In the genomic region with DNA sequence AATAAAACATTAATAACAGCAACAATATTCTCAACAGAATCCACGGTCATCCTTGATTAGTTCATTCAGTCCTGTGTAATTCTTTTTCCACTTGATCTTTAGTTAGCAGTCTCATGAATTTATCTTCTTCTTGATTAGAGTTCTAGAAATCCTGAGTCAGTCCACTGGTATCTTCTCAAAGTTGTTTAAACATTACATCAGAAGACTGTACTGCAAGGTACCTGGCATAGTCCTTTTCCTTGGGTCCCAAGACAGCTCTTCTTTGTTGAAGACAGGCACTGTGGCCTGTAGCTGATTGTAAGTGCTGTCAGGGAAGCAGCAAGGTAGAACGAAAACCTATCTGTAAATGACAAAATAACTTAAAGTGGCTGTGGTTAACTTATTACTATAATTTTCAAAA, we compare ENCODE assay signal across 19 cellular contexts.
"Had no signal": no experiment of that assay in that cellular context is flagged by ENCODE, and none has a peak within 500 bp of the region (broad histone marks: within the 10 kb centered on the region; RNA-seq: fewer than 3 reads in every experiment).

No MANE protein-coding gene starts in this region.

- H3K36me3 ChIP-seq: brain microvascular endothelial cell, colonic mucosa, neural progenitor cell, upper lobe of right lung had no signal

- DNase-seq: activated CD4-positive, alpha-beta T cell treated with anti-CD3 and anti-CD28 coated beads for 4 hours; activated CD4-positive, alpha-beta T cell treated with anti-CD3 and anti-CD28 coated beads, Interleukin-2, amount 50 U/mL, for 48 hours; activated CD4-positive, CD25-positive, alpha-beta regulatory T cell; activated gamma-delta T cell treated with Interleukin-2 at 50 U/mL for 16 hours; aorta; brain microvascular endothelial cell; central memory CD4-positive, alpha-beta T cell; colonic mucosa; dorsolateral prefrontal cortex; foreskin keratinocyte; left ventricle myocardium superior; mammary epithelial cell; naive thymus-derived CD8-positive, alpha-beta T cell; stimulated activated CD4-positive, alpha-beta T cell treated with anti-CD3 and anti-CD28 coated beads, Interleukin-4, amount 100 ng/mL, for 4 hours; stimulated activated naive CD8-positive, alpha-beta T cell treated with anti-CD3 and anti-CD28 coated beads, Interleukin-15, Interleukin-2, amounts not matched to agents 100 U/mL and 50 U/mL, for 24 hours; upper lobe of right lung had no signal

- H3K27ac Mint-ChIP-seq: activated naive CD4-positive, alpha-beta T cell treated with anti-CD3 and anti-CD28 coated beads, Interleukin-2, amount 50 U/mL, for 24 hours; mesothelial cell of epicardium; naive thymus-derived CD8-positive, alpha-beta T cell; neural progenitor cell had no signal

- H3K27ac ChIP-seq: brain microvascular endothelial cell, colonic mucosa, dorsolateral prefrontal cortex, foreskin keratinocyte, neural progenitor cell, upper lobe of right lung had no signal

- ATAC-seq: foreskin keratinocyte; left ventricle myocardium superior; naive thymus-derived CD8-positive, alpha-beta T cell; stimulated activated naive CD8-positive, alpha-beta T cell treated with anti-CD3 and anti-CD28 coated beads, Interleukin-15, Interleukin-2, amounts not matched to agents 100 U/mL and 50 U/mL, for 24 hours; upper lobe of right lung had no signal

- H3K27me3 Mint-ChIP-seq: activated naive CD4-positive, alpha-beta T cell treated with anti-CD3 and anti-CD28 coated beads, Interleukin-2, amount 50 U/mL, for 24 hours; naive thymus-derived CD8-positive, alpha-beta T cell had no signal

- H3K4me2 ChIP-seq: neural progenitor cell had no signal

- H3K9ac ChIP-seq: neural progenitor cell had no signal

- H2AFZ ChIP-seq: neural progenitor cell had no signal

- H3K27me3 ChIP-seq: brain microvascular endothelial cell, colonic mucosa, dorsolateral prefrontal cortex, foreskin keratinocyte, neural progenitor cell, upper lobe of right lung had no signal

- H3K4me3 ChIP-seq: colonic mucosa, dorsolateral prefrontal cortex, neural progenitor cell, upper lobe of right lung had no signal

- H3K36me3 Mint-ChIP-seq: activated naive CD4-positive, alpha-beta T cell treated with anti-CD3 and anti-CD28 coated beads, Interleukin-2, amount 50 U/mL, for 24 hours; mesothelial cell of epicardium had no signal

- H3K4me3 Mint-ChIP-seq: activated naive CD4-positive, alpha-beta T cell treated with anti-CD3 and anti-CD28 coated beads, Interleukin-2, amount 50 U/mL, for 24 hours; mesothelial cell of epicardium; naive thymus-derived CD8-positive, alpha-beta T cell; neural progenitor cell had no signal

- H3K4me1 ChIP-seq: colonic mucosa, neural progenitor cell had no signal

- H3K9me3 Mint-ChIP-seq: activated naive CD4-positive, alpha-beta T cell treated with anti-CD3 and anti-CD28 coated beads, Interleukin-2, amount 50 U/mL, for 24 hours; mesothelial cell of epicardium; naive thymus-derived CD8-positive, alpha-beta T cell; neural progenitor cell had no signal

- H3K9me3 ChIP-seq: colonic mucosa, upper lobe of right lung had no signal
